Comparison of ENCODE assay signal across 24 cellular contexts in the genomic region with DNA sequence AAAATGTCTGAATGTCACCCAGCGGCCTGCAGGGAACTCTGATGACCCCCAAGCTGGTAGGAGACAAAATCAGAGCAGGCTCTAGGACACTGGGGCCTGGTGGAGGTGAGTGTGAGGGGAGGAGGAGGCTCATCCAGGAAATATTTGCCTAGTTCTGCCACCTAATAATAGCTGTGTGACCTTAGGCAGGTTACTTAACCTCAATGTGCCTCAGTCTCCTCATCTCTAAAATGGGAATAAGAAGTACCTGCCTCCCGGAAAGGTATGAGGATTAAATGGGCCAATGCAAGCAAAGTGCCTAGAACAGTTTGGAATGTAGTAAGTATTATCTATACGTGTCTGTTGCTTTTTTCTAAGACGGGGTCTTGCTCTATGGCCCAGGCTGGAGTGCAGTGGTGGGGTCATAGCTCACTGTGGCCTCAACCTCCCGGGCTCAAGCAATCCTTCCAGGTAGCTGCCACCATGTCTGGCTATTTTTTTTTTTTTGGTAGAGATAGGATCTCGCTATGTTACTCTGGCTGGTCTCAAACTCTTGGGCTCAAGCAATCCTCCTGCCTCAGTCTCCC.
DNase-seq lines count a peak whose midpoint lies in the region; ATAC-seq, FAIRE-seq and TF ChIP-seq lines count a peak whose summit lies in the region.
"Had no signal": no experiment of that assay in that cellular context is flagged by ENCODE, and none has a peak within 500 bp of the region (broad histone marks: within the 10 kb centered on the region; RNA-seq: fewer than 3 reads in every experiment).

No MANE protein-coding gene starts in this region.

- H2AFZ ChIP-seq in Karpas-422 (ENCODE audit: low read length): no peak overlapping the region
- H2AFZ ChIP-seq in K562 (ENCODE audit: low read depth, low read length): no peak overlapping the region
- H2AFZ ChIP-seq in osteoblast (ENCODE audit: low read length): no peak overlapping the region
- no peak overlapping the region for H2AFZ ChIP-seq in mesenchymal stem cell (ENCODE audit: low read depth, low read length)

- no peaks in the 10 kb centered on the region for H3K27me3 ChIP-seq in CD4-positive, alpha-beta memory T cell (ENCODE audit: insufficient read depth, low read length)
- H3K27me3 ChIP-seq in Karpas-422 (ENCODE audit: low read length) (no peaks in the 10 kb centered on the region), K562 (ENCODE audit: control insufficient read depth in 2 of 2, insufficient read depth in 2 of 2, low read length in 2 of 2) (peaks cover 25 to 43% of the 10 kb centered on the region in 2 experiments; a peak in 4 of 5 replicates), osteoblast (ENCODE audit: insufficient read depth, low read length) (no peaks in the 10 kb centered on the region), mesenchymal stem cell (ENCODE audit: control insufficient read depth in 1 of 2, insufficient read depth in 1 of 2, low read length in 2 of 2) (peaks cover 12 to 24% of the 10 kb centered on the region in 2 experiments)
- H3K27me3 ChIP-seq: esophagus muscularis mucosa, gastrocnemius medialis had no signal

- no peak for TF ChIP-seq POLR2A in K562 (conservative IDR thresholded peaks at IDR 0.05)

- no peak overlapping the region for H3K23ac ChIP-seq in mesenchymal stem cell (ENCODE audit: low read length in 2 of 2)

- CTCF ChIA-PET in CD4-positive, alpha-beta memory T cell (lab: Charles Lee; ENCODE audit: partially characterized antibody): interaction anchor here (0.7 to 16.6 kb wide), 30 partner anchors 9 to 417 kb away, joined by 3 to 230 read pairs (median 7); partner anchors contain the start of gene CDKN1A
- CTCF ChIA-PET in K562 (lab: Yijun Ruan, JAX; ENCODE audit: low intra/inter-chr PET ratio): interaction anchor here (0.6 to 2.2 kb wide), 3 partner anchors 128 to 143 kb away, joined by 3 to 21 read pairs (median 13); no protein-coding TSS in a partner anchor

- H3K4me2 ChIP-seq in Karpas-422 (ENCODE audit: low read depth, low read length, poor library complexity, severe bottlenecking) (peak overlapping the region; percentile 59), K562 (ENCODE audit: insufficient read depth, low read length) (0 out of 2 replicates have a peak overlapping the region, but pooled peaks have one; percentile 86), osteoblast (ENCODE audit: insufficient read depth, low read length) (no peak overlapping the region), mesenchymal stem cell (ENCODE audit: low read length, poor library complexity, severe bottlenecking) (no peak overlapping the region)

- FAIRE-seq in K562 (lab: Jason Lieb, UNC): no peak

- H3K27ac ChIP-seq in CD4-positive, alpha-beta memory T cell (ENCODE audit: low read depth, low read length): peak overlapping the region; percentile 76
- H3K27ac ChIP-seq in Karpas-422 (ENCODE audit: low read length) (no peak overlapping the region), K562 (ENCODE audit: extremely low read depth, low read depth, low read length) (no peak overlapping the region), osteoblast (ENCODE audit: low read depth, low read length) (no peak overlapping the region), mesenchymal stem cell (ENCODE audit: low read length, poor library complexity, severe bottlenecking) (no peak overlapping the region)
- H3K27ac ChIP-seq: esophagus muscularis mucosa, gastrocnemius medialis, GM23248, prostate gland, WERI-Rb-1 had no signal

- in situ Hi-C loops in K562 (cut with MboI): loop anchor here (10.0 kb wide), 1 partner anchor 133 kb away; no protein-coding TSS in a partner anchor

- peak overlapping the region in 2 of 8 donors; percentile 13 to 16 for H3K4me3 Mint-ChIP-seq in CD4-positive, alpha-beta memory T cell

- H4K91ac ChIP-seq in mesenchymal stem cell (ENCODE audit: low read length): no peak overlapping the region

- H3K9me1 ChIP-seq in K562 (ENCODE audit: control insufficient read depth, insufficient read depth, low read length): no peaks in the 10 kb centered on the region

- peak overlapping the region; percentile 81 to 98 (median 97) for H3K27ac Mint-ChIP-seq in CD4-positive, alpha-beta memory T cell

- no peak for DNase-seq in CD4-positive, alpha-beta memory T cell
- no peak for DNase-seq in Karpas-422
- no peak for DNase-seq in K562 (ENCODE audit: extremely low read depth in 1 of 4, low spot score in 3 of 4)
- DNase-seq in osteoblast (ENCODE audit: insufficient read length, low spot score, missing footprints): peak; percentile 61
- DNase-seq in NCI-H2171 (lab: John Stamatoyannopoulos, UW): no peak
- no peak for DNase-seq in mesenchymal stem cell
- DNase-seq in stimulated activated CD4-positive, alpha-beta T cell treated with anti-CD3 and anti-CD28 coated beads, Interleukin-1b, Interleukin-23, amount 100 ng/mL, for 48 hours: no peak
- DNase-seq: activated CD8-positive, alpha-beta memory T cell treated with anti-CD3 and anti-CD28 coated beads for 24 hours; cerebellar nuclear complex; COR-L47; effector CD8-positive, alpha-beta T cell; gastrocnemius medialis; GM23248; islet precursor cell; NCI-H2107; NCI-H510A; stimulated activated naive CD8-positive, alpha-beta T cell treated with anti-CD3 and anti-CD28 coated beads, Interleukin-15, Interleukin-2, amounts not matched to agents 100 U/mL and 50 U/mL, for 24 hours had no signal

- no peak overlapping the region for H2BK5ac ChIP-seq in mesenchymal stem cell (ENCODE audit: low read depth, low read length, poor library complexity, severe bottlenecking)

- TF ChIP-seq RAD21 in K562 (CRISPR knock-in tag; conservative IDR thresholded peaks at IDR 0.05 in 1 of 2, IDR thresholded peaks at IDR 0.05 in 1 of 2): no peak

- BruUV-seq in K562 (replicated peaks; lab: Mats Ljungman, UMichigan): no TSS peak

- no peak for TF ChIP-seq EP300 in K562 (IDR thresholded peaks at IDR 0.05; ENCODE audit: low read length)

- no peak overlapping the region for H2BK120ac ChIP-seq in mesenchymal stem cell (ENCODE audit: low read depth, low read length)

- no peaks in the 10 kb centered on the region for H3K9me2 ChIP-seq in Karpas-422 (replicated peaks; ENCODE audit: insufficient read depth, low read length)

- POLR2A ChIA-PET in CD4-positive, alpha-beta memory T cell (lab: Charles Lee; ENCODE audit: partially characterized antibody): interaction anchor here (1.2 to 2.4 kb wide), 2 partner anchors 134 to 335 kb away, joined by 3 to 7 read pairs; no protein-coding TSS in a partner anchor
- POLR2A ChIA-PET in K562 (lab: Yijun Ruan, JAX): interaction anchor here (0.6 to 2.9 kb wide), 5 partner anchors 10 to 162 kb away, joined by 3 to 16 read pairs (median 9); no protein-coding TSS in a partner anchor

- H4K8ac ChIP-seq in mesenchymal stem cell (ENCODE audit: low read length): no peak overlapping the region

- TF ChIP-seq CTCF in K562 (IDR thresholded peaks at IDR 0.05 in 2 of 3, conservative IDR thresholded peaks at IDR 0.05 in 1 of 3; ENCODE audit: insufficient read depth in 2 of 3, low read depth in 1 of 3, low read length in 3 of 3) (no peak), osteoblast (IDR thresholded peaks at IDR 0.05; ENCODE audit: extremely low read depth, low read depth, low read length) (no peak)

- no peaks in the 10 kb centered on the region for H3K36me3 Mint-ChIP-seq in CD4-positive, alpha-beta memory T cell
- H3K36me3 Mint-ChIP-seq: activated naive CD4-positive, alpha-beta T cell treated with anti-CD3 and anti-CD28 coated beads, Interleukin-2, amount 50 U/mL, for 72 hours had no signal

- no peaks in the 10 kb centered on the region for H3K9me3 ChIP-seq in CD4-positive, alpha-beta memory T cell (ENCODE audit: control insufficient read depth in 1 of 2, low read length in 2 of 2)
- H3K9me3 ChIP-seq in Karpas-422 (ENCODE audit: low read length) (no peaks in the 10 kb centered on the region), K562 (replicated peaks; ENCODE audit: control insufficient read depth, insufficient read depth, low read depth, low read length) (no peaks in the 10 kb centered on the region), osteoblast (ENCODE audit: low read depth, low read length) (no peaks in the 10 kb centered on the region), mesenchymal stem cell (ENCODE audit: control insufficient read depth, low read length) (no peaks in the 10 kb centered on the region)
- H3K9me3 ChIP-seq: esophagus muscularis mucosa, gastrocnemius medialis, mucosa of descending colon, prostate gland had no signal

- intact Hi-C loops in CD4-positive, alpha-beta memory T cell (cut with micrococcal nuclease): loop anchor here (2.0 to 5.0 kb wide), 3 partner anchors 36 to 316 kb away; partner anchors contain the start of genes KCTD20, PXT1 and STK38
- intact Hi-C loops in K562 (cut with micrococcal nuclease): loop anchor here (2.0 kb wide), 2 partner anchors 135 to 143 kb away; no protein-coding TSS in a partner anchor

- H3K4me1 ChIP-seq in CD4-positive, alpha-beta memory T cell (ENCODE audit: insufficient read depth, low read length): peaks cover 56% of the 10 kb centered on the region
- peaks cover 57% of the 10 kb centered on the region for H3K4me1 ChIP-seq in Karpas-422 (ENCODE audit: low read length)
- peaks cover 0 to 5% of the 10 kb centered on the region in 2 experiments; a peak in 3 of 5 replicates for H3K4me1 ChIP-seq in K562 (replicated peaks in 1 of 2; ENCODE audit: control insufficient read depth in 2 of 2, insufficient read depth in 2 of 2, low read length in 2 of 2)
- H3K4me1 ChIP-seq in osteoblast (ENCODE audit: insufficient read depth, low read length): no peaks in the 10 kb centered on the region
- peaks cover under 1% of the 10 kb centered on the region for H3K4me1 ChIP-seq in mesenchymal stem cell (ENCODE audit: control insufficient read depth, insufficient read depth, low read depth, low read length)
- H3K4me1 ChIP-seq: prostate gland had no signal

- no peaks in the 10 kb centered on the region for H3K27me3 Mint-ChIP-seq in CD4-positive, alpha-beta memory T cell

- H3K9ac ChIP-seq in Karpas-422 (ENCODE audit: low read length) (0 out of 2 replicates have a peak overlapping the region, but pooled peaks have one; percentile 2), K562 (ENCODE audit: insufficient read depth in 1 of 2, low read depth in 2 of 2, low read length in 2 of 2) (no peak overlapping the region), mesenchymal stem cell (ENCODE audit: low read length) (no peak overlapping the region)
- H3K9ac ChIP-seq: GM23248 had no signal

- no peak overlapping the region for H2AK5ac ChIP-seq in mesenchymal stem cell (ENCODE audit: low read length, severe bottlenecking)

- no peaks in the 10 kb centered on the region for H3K79me1 ChIP-seq in mesenchymal stem cell (replicated peaks; ENCODE audit: low read length, poor library complexity, severe bottlenecking)

- ATAC-seq in K562 (no peak), HG03139 (IDR thresholded peaks at IDR 0.05; ENCODE audit: unreplicated experiment) (no peak)
- ATAC-seq: activated naive CD4-positive, alpha-beta T cell treated with anti-CD3 and anti-CD28 coated beads, Interleukin-2, amount 50 U/mL, for 72 hours; stimulated activated naive CD8-positive, alpha-beta T cell treated with anti-CD3 and anti-CD28 coated beads, Interleukin-15, Interleukin-2, amounts not matched to agents 100 U/mL and 50 U/mL, for 24 hours had no signal

- no peak overlapping the region for H2BK15ac ChIP-seq in mesenchymal stem cell (ENCODE audit: low read depth, poor library complexity, severe bottlenecking)

- H3K36me3 ChIP-seq in CD4-positive, alpha-beta memory T cell (ENCODE audit: insufficient read depth, low read length): no peaks in the 10 kb centered on the region
- H3K36me3 ChIP-seq in Karpas-422 (ENCODE audit: insufficient read depth, low read length): no peaks in the 10 kb centered on the region
- no peaks in the 10 kb centered on the region for H3K36me3 ChIP-seq in K562 (ENCODE audit: control insufficient read depth, insufficient read depth, low read length)
- H3K36me3 ChIP-seq in osteoblast (ENCODE audit: insufficient read depth, low read length): no peaks in the 10 kb centered on the region
- no peaks in the 10 kb centered on the region for H3K36me3 ChIP-seq in mesenchymal stem cell (ENCODE audit: control insufficient read depth in 1 of 2, insufficient read depth in 2 of 2, low read depth in 1 of 2, low read length in 2 of 2)
- H3K36me3 ChIP-seq: esophagus muscularis mucosa, gastrocnemius medialis, prostate gland, WERI-Rb-1 had no signal

- H2BK12ac ChIP-seq in mesenchymal stem cell (ENCODE audit: low read length in 2 of 2): no peak overlapping the region

- H3K9me3 Mint-ChIP-seq in CD4-positive, alpha-beta memory T cell: no peaks in the 10 kb centered on the region
- H3K9me3 Mint-ChIP-seq: activated naive CD4-positive, alpha-beta T cell treated with anti-CD3 and anti-CD28 coated beads, Interleukin-2, amount 50 U/mL, for 72 hours; T-helper 2 cell treated with Interferon-gamma antibody and Interleukin-4, amounts not matched to agents 5 μg/mL and 100 μg/mL, for 36 hours had no signal

- 16% methylated on average over 6 of the region's 6 CpGs for WGBS in K562 (ENCODE audit: insufficient coverage, low coverage, missing lambda C conversion rate)
- WGBS in mesenchymal stem cell: 74% methylated on average over 6 of the region's 6 CpGs

- H3K4me3 ChIP-seq in CD4-positive, alpha-beta memory T cell (ENCODE audit: low read length in 2 of 2): no peak overlapping the region
- H3K4me3 ChIP-seq in Karpas-422 (ENCODE audit: low read length) (no peak overlapping the region), K562 (no peak overlapping the region), osteoblast (ENCODE audit: insufficient read depth, low read length) (no peak overlapping the region), mesenchymal stem cell (ENCODE audit: insufficient read depth in 1 of 2, low read depth in 1 of 2, low read length in 2 of 2) (no peak overlapping the region)
- H3K4me3 ChIP-seq: esophagus muscularis mucosa, gastrocnemius medialis, GM23248, mucosa of descending colon, prostate gland had no signal

- peaks cover 44 to 63% (median 53%) of the 10 kb centered on the region in 4 donors for H3K4me1 Mint-ChIP-seq in CD4-positive, alpha-beta memory T cell

- H4K20me1 ChIP-seq in Karpas-422 (ENCODE audit: insufficient read depth, low read depth, low read length) (no peaks in the 10 kb centered on the region), K562 (replicated peaks; ENCODE audit: control insufficient read depth, insufficient read depth, low read length) (peaks cover 14% of the 10 kb centered on the region; the same call in 1 of the 2 replicates), osteoblast (ENCODE audit: insufficient read depth, low read length) (no peaks in the 10 kb centered on the region)

- no peak overlapping the region for H3K14ac ChIP-seq in mesenchymal stem cell (ENCODE audit: low read length in 2 of 2)

- no peak overlapping the region for H3K18ac ChIP-seq in mesenchymal stem cell (ENCODE audit: low read depth in 1 of 2, low read length in 2 of 2)

- no peak overlapping the region for H3K4ac ChIP-seq in mesenchymal stem cell (ENCODE audit: low read depth in 1 of 2, low read length in 2 of 2)

- H3K79me2 ChIP-seq in Karpas-422 (ENCODE audit: low read length) (no peaks in the 10 kb centered on the region), K562 (ENCODE audit: control insufficient read depth, insufficient read depth, low read length) (no peaks in the 10 kb centered on the region), osteoblast (ENCODE audit: insufficient read depth, low read length) (no peaks in the 10 kb centered on the region)

Comparison
In these comparisons a context has a peak if more than half of its experiments do, and no peak if none do; other contexts are left out.
1. H3K4me2 ChIP-seq: peak in Karpas-422 (single experiment) and K562 (single experiment); none in osteoblast (single experiment) and mesenchymal stem cell (single experiment).